8 cellular contexts compared by ENCODE assay signal in genomic region chr19:45641274-45642105, GRCh38. TPM values are rescaled to one million over a fixed set of nuclear protein-coding genes. Genes with fewer than 3 reads are reported as not detected.
DNase-seq lines count a peak whose midpoint lies in the region; ATAC-seq and TF ChIP-seq lines count a peak whose summit lies in the region.

No MANE protein-coding gene starts in this region.

- peaks cover 50% of the 10 kb centered on the region for H3K4me1 Mint-ChIP-seq in activated B cell treated with CpG ODN at 0.5 μM for 24 hours

- no peaks in the 10 kb centered on the region for H3K9me3 Mint-ChIP-seq in activated B cell treated with CpG ODN at 0.5 μM for 24 hours

- ATAC-seq in HG02885 (IDR thresholded peaks at IDR 0.05; ENCODE audit: poor library complexity, unreplicated experiment) (peak; percentile 38), activated B cell treated with CpG ODN at 0.5 μM for 24 hours (ENCODE audit: low read depth) (peak; percentile 47)

- H3K27me3 ChIP-seq in layer of hippocampus (ENCODE audit: control insufficient read depth, insufficient read depth, low read length): no peaks in the 10 kb centered on the region

- H3K27ac ChIP-seq in layer of hippocampus (ENCODE audit: low read depth, low read length): peak overlapping the region; percentile 24

- TF ChIP-seq POLR2A in GM15510 (IDR thresholded peaks at IDR 0.05; ENCODE audit: borderline replicate concordance, extremely low read depth, insufficient read length): peak; percentile 55

- peaks cover 10% of the 10 kb centered on the region for H3K36me3 Mint-ChIP-seq in activated B cell treated with CpG ODN at 0.5 μM for 24 hours (ENCODE audit: low read depth)

- H3K27me3 Mint-ChIP-seq in activated B cell treated with CpG ODN at 0.5 μM for 24 hours: no peaks in the 10 kb centered on the region

- DNase-seq in NCI-H2081 treated with DMSO at 0.1 percent for 48 hours (lab: John Stamatoyannopoulos, UW): peak; percentile 10
- DNase-seq in activated B cell treated with CpG ODN at 0.5 μM for 24 hours: peak; percentile 72
- DNase-seq in cerebellar cortex (ENCODE audit: low spot score): peak; percentile 93
- peak; percentile 51 to 72 for DNase-seq in stimulated activated CD4-positive, alpha-beta T cell treated with anti-CD3 and anti-CD28 coated beads, Interleukin-4, amount 100 ng/mL, for 4 hours
- no peak for DNase-seq in NCI-H446 treated with DMSO at 0.1 percent for 48 hours (lab: John Stamatoyannopoulos, UW)

- H3K27ac Mint-ChIP-seq in activated B cell treated with CpG ODN at 0.5 μM for 24 hours: peak overlapping the region; percentile 97

- intact Hi-C loops in activated B cell treated with CpG ODN at 0.5 μM for 24 hours (cut with micrococcal nuclease): loop anchor here (1.0 to 10.0 kb wide), 5 partner anchors 11 to 887 kb away; partner anchors contain the start of genes POLR1G, PPP1R13L and QPCTL

- POLR2A ChIA-PET in activated B cell treated with CpG ODN at 0.5 μM for 24 hours (lab: Charles Lee): interaction anchor here (0.6 to 2.9 kb wide), 34 partner anchors 8 to 236 kb away, joined by 3 to 30 read pairs (median 6); partner anchors contain the start of genes FOSB, GIPR, OPA3 and QPCTL

- H3K4me3 Mint-ChIP-seq in activated B cell treated with CpG ODN at 0.5 μM for 24 hours: peak overlapping the region; percentile 86

- TF ChIP-seq CTCF in activated B cell treated with CpG ODN at 0.5 μM for 24 hours (IDR thresholded peaks at IDR 0.05): no peak

- CTCF ChIA-PET in activated B cell treated with CpG ODN at 0.5 μM for 24 hours (lab: Charles Lee): interaction anchor here (0.7 to 4.4 kb wide), 23 partner anchors 10 to 202 kb away, joined by 3 to 32 read pairs (median 5); partner anchors contain the start of genes OPA3 and QPCTL

RNA-seq across cellular contexts. Expression of gene EML2, which starts 2.3 kb away (rescaled TPM):
- total RNA-seq in activated B cell treated with CpG ODN at 0.5 μM for 24 hours: 73.8 and 97.7 TPM in 2 replicates

RNA-seq across cellular contexts. Expression of gene GIPR, which starts 26.5 kb away (rescaled TPM):
- 0.49 and 0.69 TPM in 2 replicates for total RNA-seq in activated B cell treated with CpG ODN at 0.5 μM for 24 hours

RNA-seq across cellular contexts. Expression of gene GPR4, which starts 39.5 kb away (rescaled TPM):
- not detected in 2 replicates for total RNA-seq in activated B cell treated with CpG ODN at 0.5 μM for 24 hours

RNA-seq across cellular contexts. Expression of gene SNRPD2, which starts 50.3 kb away (rescaled TPM):
- total RNA-seq in activated B cell treated with CpG ODN at 0.5 μM for 24 hours: 507 and 570 TPM in 2 replicates

RNA-seq across cellular contexts. Expression of gene QPCTL, which starts 51.0 kb away (rescaled TPM):
- 19.3 and 21.1 TPM in 2 replicates for total RNA-seq in activated B cell treated with CpG ODN at 0.5 μM for 24 hours
